24 cellular contexts compared by ENCODE assay signal in genomic region chr2:196155597-196155996, GRCh38. TPM values are rescaled to one million over a fixed set of nuclear protein-coding genes. Genes with fewer than 3 reads are reported as not detected.
A peak's percentile ranks its signal among the peaks of the same experiment; 100 is the strongest.
DNase-seq lines count a peak whose midpoint lies in the region; ATAC-seq and TF ChIP-seq lines count a peak whose summit lies in the region.
"Had no signal": no experiment of that assay in that cellular context is flagged by ENCODE, and none has a peak within 500 bp of the region (broad histone marks: within the 10 kb centered on the region; RNA-seq: fewer than 3 reads in every experiment).

No MANE protein-coding gene starts in this region.

- no peak overlapping the region for H3K18ac ChIP-seq in neuronal stem cell (ENCODE audit: low read length)

- H3K79me1 ChIP-seq in neuronal stem cell (ENCODE audit: low read depth, low read length), result no peaks in the 10 kb centered on the region

- peaks cover 82% of the 10 kb centered on the region for H3K36me3 ChIP-seq in SU-DHL-6 (ENCODE audit: low read length)
- peaks cover 0 to 44% of the 10 kb centered on the region in 2 donors for H3K36me3 ChIP-seq in neuronal stem cell (replicated peaks in 1 of 2; ENCODE audit: control insufficient read depth in 2 of 2, insufficient read depth in 2 of 2, low read length in 2 of 2)
- H3K36me3 ChIP-seq in heart left ventricle, result peaks cover 0 to 59% (median 27%) of the 10 kb centered on the region in 9 donors

- no peak overlapping the region for H4K91ac ChIP-seq in neuronal stem cell (ENCODE audit: low read depth, low read length, poor library complexity)

- WGBS in neuronal stem cell (ENCODE audit: extremely low coverage in 2 of 2, insufficient read length in 2 of 2, insufficient replicate concordance in 1 of 2), 2 donors, result no CpG with 5 or more reads among the region's 2 CpGs
- WGBS in heart left ventricle, 4 donors, result 28 to 33% (median 32%) methylated on average over 2 of the region's 2 CpGs

- H4K20me1 ChIP-seq in SU-DHL-6 (ENCODE audit: low read depth, low read length), result peaks cover 72% of the 10 kb centered on the region

- no peak overlapping the region for H3K4me3 ChIP-seq in SU-DHL-6 (ENCODE audit: insufficient read depth, low read length, poor library complexity, severe bottlenecking)
- H3K4me3 ChIP-seq in neuronal stem cell (ENCODE audit: low read length in 2 of 2), result no peak overlapping the region
- H3K4me3 ChIP-seq in heart left ventricle, result no peak overlapping the region
- H3K4me3 ChIP-seq: hepatocyte, left lung, right lobe of liver, SJSA1, vagina had no signal

- H3K4me1 Mint-ChIP-seq in activated naive CD4-positive, alpha-beta T cell treated with anti-CD3 and anti-CD28 coated beads, Interleukin-2, amount 50 U/mL, for 24 hours, result peaks cover 86% of the 10 kb centered on the region
- peaks cover 92% of the 10 kb centered on the region for H3K4me1 Mint-ChIP-seq in activated naive CD8-positive, alpha-beta T cell treated with anti-CD3 and anti-CD28 coated beads, Interleukin-2, amount 50 U/mL, for 24 hours
- no peaks in the 10 kb centered on the region for H3K4me1 Mint-ChIP-seq in nephron progenitor cell

- H3K4me3 Mint-ChIP-seq in activated naive CD4-positive, alpha-beta T cell treated with anti-CD3 and anti-CD28 coated beads, Interleukin-2, amount 50 U/mL, for 24 hours, result peak overlapping the region; percentile 56
- peak overlapping the region; percentile 90 for H3K4me3 Mint-ChIP-seq in activated naive CD8-positive, alpha-beta T cell treated with anti-CD3 and anti-CD28 coated beads, Interleukin-2, amount 50 U/mL, for 24 hours
- H3K4me3 Mint-ChIP-seq in nephron progenitor cell, result no peak overlapping the region
- H3K4me3 Mint-ChIP-seq: CD14-positive monocyte, mesothelial cell of epicardium had no signal

- H3K4me2 ChIP-seq in SU-DHL-6 (ENCODE audit: low read depth, low read length, poor library complexity, severe bottlenecking), result no peak overlapping the region
- H3K4me2 ChIP-seq in neuronal stem cell (ENCODE audit: insufficient read depth, low read length, poor library complexity, severe bottlenecking), result no peak overlapping the region
- H3K4me2 ChIP-seq: hepatocyte had no signal

- H3K23ac ChIP-seq in neuronal stem cell (ENCODE audit: low read depth, low read length, poor library complexity), result no peak overlapping the region

- H2BK12ac ChIP-seq in neuronal stem cell (ENCODE audit: low read length), result no peak overlapping the region

- no peak overlapping the region for H2BK5ac ChIP-seq in neuronal stem cell (ENCODE audit: low read length)

- H3K14ac ChIP-seq in neuronal stem cell (ENCODE audit: low read length), result no peak overlapping the region

- ATAC-seq in activated naive CD8-positive, alpha-beta T cell treated with anti-CD3 and anti-CD28 coated beads, Interleukin-2, amount 50 U/mL, for 24 hours, result no peak
- ATAC-seq in heart left ventricle, result no peak
- ATAC-seq: activated CD4-positive, CD25-positive, alpha-beta regulatory T cell treated with anti-CD3 and anti-CD28 coated beads, Interleukin-2, amount 50 U/mL, for 24 hours; left lung; right lobe of liver had no signal

- H2AFZ ChIP-seq in SU-DHL-6 (ENCODE audit: low read depth, low read length, severe bottlenecking) (no peak overlapping the region), neuronal stem cell (ENCODE audit: low read length) (no peak overlapping the region)
- H2AFZ ChIP-seq: hepatocyte had no signal

- TF ChIP-seq POLR2A in heart left ventricle (IDR thresholded peaks at IDR 0.05), result no peak

- TF ChIP-seq CTCF in SU-DHL-6 (IDR thresholded peaks at IDR 0.05; ENCODE audit: insufficient read depth, low read length, poor library complexity, severe bottlenecking) (no peak), nephron progenitor cell (IDR thresholded peaks at IDR 0.05) (no peak), heart left ventricle (IDR thresholded peaks at IDR 0.05) (no peak)

- no peaks in the 10 kb centered on the region for H3K27me3 Mint-ChIP-seq in activated naive CD4-positive, alpha-beta T cell treated with anti-CD3 and anti-CD28 coated beads, Interleukin-2, amount 50 U/mL, for 24 hours
- H3K27me3 Mint-ChIP-seq in activated naive CD8-positive, alpha-beta T cell treated with anti-CD3 and anti-CD28 coated beads, Interleukin-2, amount 50 U/mL, for 24 hours, result no peaks in the 10 kb centered on the region
- H3K27me3 Mint-ChIP-seq in nephron progenitor cell (ENCODE audit: low read depth, poor library complexity), result no peaks in the 10 kb centered on the region

- H3K79me2 ChIP-seq in SU-DHL-6 (ENCODE audit: insufficient read depth, low read length), result peaks cover 98% of the 10 kb centered on the region

- H4K8ac ChIP-seq in neuronal stem cell (ENCODE audit: low read depth, low read length), result no peak overlapping the region

- no peaks in the 10 kb centered on the region for H3K9me3 ChIP-seq in SU-DHL-6 (ENCODE audit: insufficient read depth, low read length)
- H3K9me3 ChIP-seq in neuronal stem cell (replicated peaks in 1 of 2; ENCODE audit: control insufficient read depth in 2 of 2, insufficient read depth in 1 of 2, low read depth in 1 of 2, low read length in 2 of 2), result peaks cover 0 to 5% of the 10 kb centered on the region in 2 donors
- no peaks in the 10 kb centered on the region for H3K9me3 ChIP-seq in heart left ventricle
- H3K9me3 ChIP-seq: left lung, right lobe of liver, SJSA1, vagina had no signal

- H3K9ac ChIP-seq in SU-DHL-6 (ENCODE audit: low read length), result no peak overlapping the region
- H3K9ac ChIP-seq in neuronal stem cell (ENCODE audit: low read depth, low read length, poor library complexity), result no peak overlapping the region

- H3K9me3 Mint-ChIP-seq in activated naive CD4-positive, alpha-beta T cell treated with anti-CD3 and anti-CD28 coated beads, Interleukin-2, amount 50 U/mL, for 24 hours, result no peaks in the 10 kb centered on the region
- no peaks in the 10 kb centered on the region for H3K9me3 Mint-ChIP-seq in activated naive CD8-positive, alpha-beta T cell treated with anti-CD3 and anti-CD28 coated beads, Interleukin-2, amount 50 U/mL, for 24 hours
- no peaks in the 10 kb centered on the region for H3K9me3 Mint-ChIP-seq in nephron progenitor cell
- H3K9me3 Mint-ChIP-seq: CD14-positive monocyte, mesothelial cell of epicardium had no signal

- H3K4ac ChIP-seq in neuronal stem cell (ENCODE audit: low read length), result no peak overlapping the region

- peaks cover 80% of the 10 kb centered on the region for H3F3A ChIP-seq in SU-DHL-6 (ENCODE audit: insufficient read depth)

- intact Hi-C loops in heart left ventricle (cut with DNase I), result no loop called here

- no peaks in the 10 kb centered on the region for H3K9me2 ChIP-seq in SU-DHL-6 (replicated peaks; ENCODE audit: insufficient read depth, low read length)

- DNase-seq in activated naive CD4-positive, alpha-beta T cell (lab: John Stamatoyannopoulos, UW), result no peak
- no peak for DNase-seq in activated naive CD8-positive, alpha-beta T cell treated with anti-CD3 and anti-CD28 coated beads, Interleukin-2, amount 50 U/mL, for 24 hours
- DNase-seq in neuronal stem cell (ENCODE audit: low spot score), result no peak
- no peak for DNase-seq in nephron progenitor cell
- no peak for DNase-seq in heart left ventricle
- DNase-seq: activated CD8-positive, alpha-beta memory T cell treated with anti-CD3 and anti-CD28 coated beads, Interleukin-2, amount 50 U/mL, for 48 hours; activated naive CD4-positive, alpha-beta T cell treated with anti-CD3 and anti-CD28 coated beads, Interleukin-2, amount 50 U/mL, for 16 hours; cerebellar nuclear complex; foreskin fibroblast; left lung; NCI-H2171; NCI-H524; posterior cingulate gyrus; right lobe of liver; stimulated activated CD4-positive, alpha-beta T cell treated with anti-CD3 and anti-CD28 coated beads, Interleukin-15, amount 100 ng/mL, for 24 hours; substantia nigra had no signal

- peak overlapping the region; percentile 90 for H3K27ac Mint-ChIP-seq in activated naive CD4-positive, alpha-beta T cell treated with anti-CD3 and anti-CD28 coated beads, Interleukin-2, amount 50 U/mL, for 24 hours
- H3K27ac Mint-ChIP-seq in activated naive CD8-positive, alpha-beta T cell treated with anti-CD3 and anti-CD28 coated beads, Interleukin-2, amount 50 U/mL, for 24 hours, result peak overlapping the region; percentile 88
- no peak overlapping the region for H3K27ac Mint-ChIP-seq in nephron progenitor cell
- H3K27ac Mint-ChIP-seq: CD14-positive monocyte had no signal

- no peak overlapping the region for H2BK120ac ChIP-seq in neuronal stem cell (ENCODE audit: low read depth, low read length)

- no peaks in the 10 kb centered on the region for H3K27me3 ChIP-seq in SU-DHL-6 (ENCODE audit: low read length)
- H3K27me3 ChIP-seq in neuronal stem cell (ENCODE audit: control insufficient read depth in 3 of 3, insufficient read depth in 3 of 3, low read depth in 1 of 3, low read length in 3 of 3), result no peaks in the 10 kb centered on the region
- H3K27me3 ChIP-seq in heart left ventricle, result no peaks in the 10 kb centered on the region
- H3K27me3 ChIP-seq: hepatocyte, left lung, right lobe of liver, SJSA1, vagina had no signal

- peaks cover 34% of the 10 kb centered on the region for H3K36me3 Mint-ChIP-seq in activated naive CD4-positive, alpha-beta T cell treated with anti-CD3 and anti-CD28 coated beads, Interleukin-2, amount 50 U/mL, for 24 hours
- peaks cover 85% of the 10 kb centered on the region for H3K36me3 Mint-ChIP-seq in activated naive CD8-positive, alpha-beta T cell treated with anti-CD3 and anti-CD28 coated beads, Interleukin-2, amount 50 U/mL, for 24 hours (ENCODE audit: low read depth)
- H3K36me3 Mint-ChIP-seq in nephron progenitor cell (ENCODE audit: low read depth), result peaks cover 36% of the 10 kb centered on the region

- no peak overlapping the region for H2AK5ac ChIP-seq in neuronal stem cell (ENCODE audit: low read depth, low read length)

- H2BK15ac ChIP-seq in neuronal stem cell (ENCODE audit: low read length), result no peak overlapping the region

- H3K4me1 ChIP-seq in neuronal stem cell (ENCODE audit: control insufficient read depth in 2 of 2, insufficient read depth in 1 of 2, low read depth in 1 of 2, low read length in 2 of 2) (peaks cover 0 to 7% of the 10 kb centered on the region in 2 donors), heart left ventricle (peaks cover 0 to 43% (median 2%) of the 10 kb centered on the region in 12 donors)
- H3K4me1 ChIP-seq: right lobe of liver, vagina had no signal

- H3K27ac ChIP-seq in SU-DHL-6 (ENCODE audit: low read depth, low read length) (peak overlapping the region; percentile 13; the same call in 1 of the 2 replicates), neuronal stem cell (replicated peaks; ENCODE audit: low read length) (no peak overlapping the region), heart left ventricle (no peak overlapping the region)
- H3K27ac ChIP-seq: hepatocyte, left lung, right lobe of liver, SJSA1, vagina had no signal

RNA-seq across cellular contexts. Expression of gene STK17B, which starts 15.8 kb away (rescaled TPM):
- 12.6 TPM for polyA plus RNA-seq in neuronal stem cell (2013, experiment 1 of 2)
- 13.0 TPM for polyA plus RNA-seq in neuronal stem cell (2013, experiment 2 of 2)
- total RNA-seq in heart left ventricle, result 10 to 100 TPM in 2 of 9 donors, 1 to 10 TPM in 7; 3.3 to 24.4 (median 5.3) TPM
- 1 to 10 TPM; 1.4 to 2.6 TPM for polyA plus RNA-seq in heart left ventricle
